In genomic region chr17:63658366-63658765, GRCh38 we compare ENCODE assay signal across 23 cellular contexts.
"Had no signal": no experiment of that assay in that cellular context is flagged by ENCODE, and none has a peak within 500 bp of the region (broad histone marks: within the 10 kb centered on the region; RNA-seq: fewer than 3 reads in every experiment).

No MANE protein-coding gene starts in this region.

- H3K27me3 ChIP-seq: neural progenitor cell, neutrophil, right atrium auricular region, right lobe of liver, transverse colon, upper lobe of left lung, vagina had no signal

- H3K4me1 ChIP-seq: left ventricle myocardium inferior, neural progenitor cell, right atrium auricular region, right lobe of liver, transverse colon, vagina had no signal

- DNase-seq: islet precursor cell; left ventricle myocardium inferior; naive B cell; natural killer cell; nephron progenitor cell; occipital lobe; right lobe of liver; stimulated activated CD4-positive, alpha-beta T cell treated with anti-CD3 and anti-CD28 coated beads, Interleukin-1b, Interleukin-23, amount 100 ng/mL, for 48 hours; stimulated activated CD4-positive, alpha-beta T cell treated with anti-CD3 and anti-CD28 coated beads, Interleukin-2, amount 100 ng/mL, for 48 hours; stimulated activated CD4-positive, alpha-beta T cell treated with anti-CD3 and anti-CD28 coated beads, Interleukin-4, amount 100 ng/mL, for 4 hours; stimulated activated CD8-positive, alpha-beta memory T cell treated with anti-CD3 and anti-CD28 coated beads, Interleukin-4, amount 100 ng/mL, for 48 hours; stimulated activated naive CD4-positive, alpha-beta T cell treated with Interleukin-2 at 50 U/mL for 16 hours; stimulated activated naive CD8-positive, alpha-beta T cell treated with anti-CD3 and anti-CD28 coated beads, Interleukin-15, amount 100 ng/mL, for 72 hours; substantia nigra; transverse colon; upper lobe of left lung had no signal

- H3K27ac ChIP-seq: left ventricle myocardium inferior, neural progenitor cell, right atrium auricular region, right lobe of liver, transverse colon, upper lobe of left lung, vagina had no signal

- H3K9me3 ChIP-seq: left ventricle myocardium inferior, neutrophil, right atrium auricular region, right lobe of liver, transverse colon, upper lobe of left lung, vagina had no signal

- H3K36me3 ChIP-seq: neural progenitor cell had no signal

- H3K4me3 ChIP-seq: left ventricle myocardium inferior, lung, neural progenitor cell, right atrium auricular region, right lobe of liver, smooth muscle cell, transverse colon, upper lobe of left lung, vagina had no signal

- ATAC-seq: natural killer cell; right lobe of liver; stimulated activated memory B cell treated with anti-CD40 and anti-IgM and Interleukin-4, amounts not matched to agents 10 μg/mL and 1 μg/mL and 100 μg/mL, for 72 hours; stimulated activated naive CD8-positive, alpha-beta T cell treated with anti-CD3 and anti-CD28 coated beads, Interleukin-15, amount 100 ng/mL, for 72 hours had no signal
